14 cellular contexts compared by ENCODE assay signal in genomic region chr20:51679254-51679921, GRCh38.
DNase-seq lines count a peak whose midpoint lies in the region; ATAC-seq, FAIRE-seq and TF ChIP-seq lines count a peak whose summit lies in the region.
"Had no signal": no experiment of that assay in that cellular context is flagged by ENCODE, and none has a peak within 500 bp of the region (broad histone marks: within the 10 kb centered on the region; RNA-seq: fewer than 3 reads in every experiment).

No MANE protein-coding gene starts in this region.

- H4K91ac ChIP-seq in H9 (ENCODE audit: insufficient read length, low read depth, low read length) = no peak overlapping the region

- no peak overlapping the region for H3K56ac ChIP-seq in H9 (ENCODE audit: insufficient read length, low read depth, low read length)

- H3K4me1 Mint-ChIP-seq in H9 (peaks cover 10 to 19% of the 10 kb centered on the region in 2 experiments), glutamatergic neuron (ENCODE audit: low read depth, unreplicated experiment) (peaks cover 27% of the 10 kb centered on the region)
- H3K4me1 Mint-ChIP-seq: CD4-positive, CD25-positive, alpha-beta regulatory T cell had no signal

- DNase-seq in H9 = no peak
- no peak for DNase-seq in K562 (ENCODE audit: extremely low read depth in 1 of 4, low spot score in 3 of 4)
- DNase-seq in glutamatergic neuron = peak; percentile 44
- peak; percentile 54 to 83 (median 69) for DNase-seq in ovary
- DNase-seq in MG63 = no peak
- no peak for DNase-seq in left lobe of liver (ENCODE audit: low spot score)
- no peak for DNase-seq in gastrocnemius medialis
- DNase-seq: ACHN; CD4-positive, CD25-positive, alpha-beta regulatory T cell; GOT3 had no signal

- no peaks in the 10 kb centered on the region for H3K4me1 ChIP-seq in H9 (ENCODE audit: insufficient read depth, low read length)
- H3K4me1 ChIP-seq in K562 (replicated peaks in 1 of 2; ENCODE audit: control insufficient read depth in 2 of 2, insufficient read depth in 2 of 2, low read length in 2 of 2) = no peaks in the 10 kb centered on the region
- peaks cover 10% of the 10 kb centered on the region for H3K4me1 ChIP-seq in ovary (ENCODE audit: insufficient read depth)
- no peaks in the 10 kb centered on the region for H3K4me1 ChIP-seq in gastrocnemius medialis
- H3K4me1 ChIP-seq: BLaER1 treated with 17β-estradiol and CSF1 and Interleukin-3, amounts not matched to agents 10 nM and 100 nM had no signal

- H3K27me3 Mint-ChIP-seq in H9 (ENCODE audit: low read depth) (no peaks in the 10 kb centered on the region), glutamatergic neuron (ENCODE audit: unreplicated experiment) (peaks cover 20% of the 10 kb centered on the region)

- TF ChIP-seq RAD21 in K562 (CRISPR knock-in tag; conservative IDR thresholded peaks at IDR 0.05 in 1 of 2, IDR thresholded peaks at IDR 0.05 in 1 of 2) = no peak

- TF ChIP-seq POLR2A in K562 (conservative IDR thresholded peaks at IDR 0.05) = no peak
- no peak for TF ChIP-seq POLR2A in ovary (IDR thresholded peaks at IDR 0.05)
- no peak for TF ChIP-seq POLR2A in gastrocnemius medialis (IDR thresholded peaks at IDR 0.05)

- no peak overlapping the region for H4K5ac ChIP-seq in H9 (ENCODE audit: insufficient read length, low read depth, low read length)

- no peaks in the 10 kb centered on the region for H3K36me3 ChIP-seq in K562 (ENCODE audit: control insufficient read depth, insufficient read depth, low read length)
- H3K36me3 ChIP-seq in ovary = no peaks in the 10 kb centered on the region
- H3K36me3 ChIP-seq in MG63 = peaks cover 6% of the 10 kb centered on the region; the same call in 1 of the 2 replicates
- H3K36me3 ChIP-seq in gastrocnemius medialis = peaks cover 0 to 7% of the 10 kb centered on the region in 2 donors

- TF ChIP-seq EP300 in K562 (IDR thresholded peaks at IDR 0.05; ENCODE audit: low read length) (no peak), ovary (IDR thresholded peaks at IDR 0.05) (no peak)

- no peak overlapping the region for H4K8ac ChIP-seq in H9 (replicated peaks; ENCODE audit: insufficient read length, low read depth, low read length)

- no peaks in the 10 kb centered on the region for H3K9me1 ChIP-seq in K562 (ENCODE audit: control insufficient read depth, insufficient read depth, low read length)

- H3K4me3 Mint-ChIP-seq in H9 (no peak overlapping the region), glutamatergic neuron (ENCODE audit: unreplicated experiment) (peak overlapping the region; percentile 83)
- H3K4me3 Mint-ChIP-seq: CD4-positive, CD25-positive, alpha-beta regulatory T cell had no signal

- no peak overlapping the region for H2BK120ac ChIP-seq in H9 (ENCODE audit: low read depth, low read length, poor library complexity, severe bottlenecking)

- ATAC-seq in K562 = no peak
- no peak for ATAC-seq in HG03520 (IDR thresholded peaks at IDR 0.05; ENCODE audit: unreplicated experiment)
- ATAC-seq in left lobe of liver = no peak
- no peak for ATAC-seq in gastrocnemius medialis
- ATAC-seq: HCT116 had no signal

- H2BK15ac ChIP-seq in H9 (ENCODE audit: low read depth, low read length) = no peak overlapping the region

- no peak overlapping the region for H3K27ac ChIP-seq in H9 (ENCODE audit: insufficient read length, low read depth, low read length)
- H3K27ac ChIP-seq in K562 (ENCODE audit: extremely low read depth, low read depth, low read length) = no peak overlapping the region
- peak overlapping the region in 1 of 2 donors; percentile 72 for H3K27ac ChIP-seq in ovary
- no peak overlapping the region for H3K27ac ChIP-seq in gastrocnemius medialis
- H3K27ac ChIP-seq: BLaER1 treated with 17β-estradiol and CSF1 and Interleukin-3, amounts not matched to agents 10 nM and 100 nM; HL-60 had no signal

- no peaks in the 10 kb centered on the region for H3K79me1 ChIP-seq in H9 (ENCODE audit: insufficient read depth, low read depth, low read length, poor library complexity, severe bottlenecking)

- TF ChIP-seq CTCF in H9 (conservative IDR thresholded peaks at IDR 0.05) (no peak), K562 (IDR thresholded peaks at IDR 0.05 in 2 of 3, conservative IDR thresholded peaks at IDR 0.05 in 1 of 3; ENCODE audit: insufficient read depth in 2 of 3, low read depth in 1 of 3, low read length in 3 of 3) (no peak), glutamatergic neuron (IDR thresholded peaks at IDR 0.05; ENCODE audit: partially characterized antibody, unreplicated experiment) (no peak), ovary (IDR thresholded peaks at IDR 0.05) (no peak), gastrocnemius medialis (IDR thresholded peaks at IDR 0.05 in 4 of 5, conservative IDR thresholded peaks at IDR 0.05 in 1 of 5) (no peak)

- H2BK5ac ChIP-seq in H9 (ENCODE audit: insufficient read length, low read length) = no peak overlapping the region

- H3K18ac ChIP-seq in H9 (ENCODE audit: insufficient read length, low read depth, low read length) = no peak overlapping the region

- intact Hi-C loops in K562 (cut with micrococcal nuclease) (no loop called here), ovary (cut with DNase I) (no loop called here), gastrocnemius medialis (cut with DNase I; ENCODE audit: low total_unique reads) (no loop called here)

- no peaks in the 10 kb centered on the region for H3K9me3 ChIP-seq in H9 (ENCODE audit: control insufficient read depth, low read depth, low read length)
- H3K9me3 ChIP-seq in K562 (replicated peaks; ENCODE audit: control insufficient read depth, insufficient read depth, low read depth, low read length) = no peaks in the 10 kb centered on the region
- no peaks in the 10 kb centered on the region for H3K9me3 ChIP-seq in ovary
- no peaks in the 10 kb centered on the region for H3K9me3 ChIP-seq in MG63
- H3K9me3 ChIP-seq in gastrocnemius medialis = no peaks in the 10 kb centered on the region
- H3K9me3 ChIP-seq: BLaER1 treated with 17β-estradiol and CSF1 and Interleukin-3, amounts not matched to agents 10 nM and 100 nM had no signal

- no peak overlapping the region for H3K9ac ChIP-seq in H9 (ENCODE audit: extremely low read depth, insufficient read length, low read length)
- H3K9ac ChIP-seq in K562 (ENCODE audit: insufficient read depth in 1 of 2, low read depth in 2 of 2, low read length in 2 of 2) = no peak overlapping the region
- H3K9ac ChIP-seq: BLaER1 treated with 17β-estradiol and CSF1 and Interleukin-3, amounts not matched to agents 10 nM and 100 nM had no signal

- POLR2A ChIA-PET in K562 (lab: Yijun Ruan, JAX) = no interaction called here

- no peak overlapping the region for H2AK5ac ChIP-seq in H9 (ENCODE audit: insufficient read length, low read length)

- H3K23me2 ChIP-seq in H9 (ENCODE audit: insufficient read length, low read depth, low read length, poor library complexity, severe bottlenecking) = no peaks in the 10 kb centered on the region

- WGBS in H9 (ENCODE audit: extremely low coverage, insufficient read length, low lambda C conversion rate) = no CpG with 5 or more reads among the region's 13 CpGs
- 2% methylated on average over 13 of the region's 13 CpGs for WGBS in K562 (ENCODE audit: insufficient coverage, low coverage, missing lambda C conversion rate)
- 47 to 61% (median 59%) methylated on average over 13 of the region's 13 CpGs for WGBS in ovary, 3 donors

- H3K27me3 ChIP-seq in H9 (ENCODE audit: insufficient read depth, low read length) (no peaks in the 10 kb centered on the region), K562 (ENCODE audit: control insufficient read depth in 2 of 2, insufficient read depth in 2 of 2, low read length in 2 of 2) (peaks cover 8 to 43% of the 10 kb centered on the region in 2 experiments; a peak in 4 of 5 replicates), ovary (no peaks in the 10 kb centered on the region), MG63 (no peaks in the 10 kb centered on the region), gastrocnemius medialis (no peaks in the 10 kb centered on the region)
- H3K27me3 ChIP-seq: BLaER1 treated with 17β-estradiol and CSF1 and Interleukin-3, amounts not matched to agents 10 nM and 100 nM had no signal

- H3K4ac ChIP-seq in H9 (ENCODE audit: low read depth, low read length) = no peak overlapping the region

- no peak overlapping the region for H3K14ac ChIP-seq in H9 (ENCODE audit: insufficient read depth, low read length)

- no peak for FAIRE-seq in K562 (lab: Jason Lieb, UNC)

- H2BK12ac ChIP-seq in H9 (ENCODE audit: insufficient read length, low read depth, low read length) = no peak overlapping the region

- no peaks in the 10 kb centered on the region for H3K79me2 ChIP-seq in H9 (ENCODE audit: insufficient read depth, low read length)
- no peaks in the 10 kb centered on the region for H3K79me2 ChIP-seq in K562 (ENCODE audit: control insufficient read depth, insufficient read depth, low read length)

- H3K23ac ChIP-seq in H9 (ENCODE audit: insufficient read length, low read depth, low read length) = no peak overlapping the region

- H3K4me3 ChIP-seq in K562 (no peak overlapping the region), ovary (no peak overlapping the region), MG63 (no peak overlapping the region), gastrocnemius medialis (no peak overlapping the region)
- H3K4me3 ChIP-seq: BLaER1 treated with 17β-estradiol and CSF1 and Interleukin-3, amounts not matched to agents 10 nM and 100 nM had no signal

- no TSS peak for BruUV-seq in K562 (replicated peaks; lab: Mats Ljungman, UMichigan)

- H3K4me2 ChIP-seq in H9 (ENCODE audit: insufficient read depth, insufficient read length, low read length) (no peak overlapping the region), K562 (ENCODE audit: insufficient read depth, low read length) (no peak overlapping the region)
- H3K4me2 ChIP-seq: BLaER1 treated with 17β-estradiol and CSF1 and Interleukin-3, amounts not matched to agents 10 nM and 100 nM had no signal

- H4K20me1 ChIP-seq in H9 (ENCODE audit: control insufficient read depth, insufficient read depth, insufficient read length) = no peaks in the 10 kb centered on the region
- H4K20me1 ChIP-seq in K562 (replicated peaks; ENCODE audit: control insufficient read depth, insufficient read depth, low read length) = no peaks in the 10 kb centered on the region; the same call in 1 of the 2 replicates
- H4K20me1 ChIP-seq: BLaER1 treated with 17β-estradiol and CSF1 and Interleukin-3, amounts not matched to agents 10 nM and 100 nM had no signal

- peaks cover 0 to 6% (median 4%) of the 10 kb centered on the region in 3 experiments; a peak in 4 of 7 replicates for H3K36me3 Mint-ChIP-seq in H9 (ENCODE audit: insufficient read depth in 1 of 3, low read depth in 3 of 3)
- no peaks in the 10 kb centered on the region for H3K36me3 Mint-ChIP-seq in glutamatergic neuron (ENCODE audit: unreplicated experiment)
- H3K36me3 Mint-ChIP-seq: CD4-positive, CD25-positive, alpha-beta regulatory T cell had no signal

- H3K9me3 Mint-ChIP-seq in H9 = no peaks in the 10 kb centered on the region
- H3K9me3 Mint-ChIP-seq in glutamatergic neuron (ENCODE audit: unreplicated experiment) = peaks cover 21% of the 10 kb centered on the region
- H3K9me3 Mint-ChIP-seq: CD4-positive, CD25-positive, alpha-beta regulatory T cell had no signal

- in situ Hi-C loops in K562 (cut with MboI) (no loop called here), gastrocnemius medialis (cut with MboI; ENCODE audit: low sequenced_read_pairs in 4 of 4) (no loop called here)

- H2AFZ ChIP-seq in H9 (ENCODE audit: low read length) = no peak overlapping the region
- H2AFZ ChIP-seq in K562 (ENCODE audit: low read depth, low read length) = no peak overlapping the region

- H3K27ac Mint-ChIP-seq in H9 (peak overlapping the region in 2 of 3 experiments; percentile 4 to 57; a peak in 4 of 7 replicates), glutamatergic neuron (ENCODE audit: unreplicated experiment) (peak overlapping the region; percentile 100)
- H3K27ac Mint-ChIP-seq: CD4-positive, CD25-positive, alpha-beta regulatory T cell had no signal

- no peak overlapping the region for H3T11ph ChIP-seq in H9 (ENCODE audit: low read length)

- no peak overlapping the region for H2BK20ac ChIP-seq in H9 (ENCODE audit: low read depth, low read length, poor library complexity, severe bottlenecking)

- CTCF ChIA-PET in K562 (lab: Yijun Ruan, JAX; ENCODE audit: low intra/inter-chr PET ratio) = no interaction called here

Comparison
In these comparisons a context has a peak if more than half of its experiments do, and no peak if none do; other contexts are left out.
1. DNase-seq: peak in glutamatergic neuron (single experiment) and ovary (5 of 5); none in H9 (single experiment), K562 (0 of 4), MG63 (single experiment), left lobe of liver (single experiment) and gastrocnemius medialis (0 of 2).